8 cellular contexts compared by ENCODE assay signal in the genomic region with DNA sequence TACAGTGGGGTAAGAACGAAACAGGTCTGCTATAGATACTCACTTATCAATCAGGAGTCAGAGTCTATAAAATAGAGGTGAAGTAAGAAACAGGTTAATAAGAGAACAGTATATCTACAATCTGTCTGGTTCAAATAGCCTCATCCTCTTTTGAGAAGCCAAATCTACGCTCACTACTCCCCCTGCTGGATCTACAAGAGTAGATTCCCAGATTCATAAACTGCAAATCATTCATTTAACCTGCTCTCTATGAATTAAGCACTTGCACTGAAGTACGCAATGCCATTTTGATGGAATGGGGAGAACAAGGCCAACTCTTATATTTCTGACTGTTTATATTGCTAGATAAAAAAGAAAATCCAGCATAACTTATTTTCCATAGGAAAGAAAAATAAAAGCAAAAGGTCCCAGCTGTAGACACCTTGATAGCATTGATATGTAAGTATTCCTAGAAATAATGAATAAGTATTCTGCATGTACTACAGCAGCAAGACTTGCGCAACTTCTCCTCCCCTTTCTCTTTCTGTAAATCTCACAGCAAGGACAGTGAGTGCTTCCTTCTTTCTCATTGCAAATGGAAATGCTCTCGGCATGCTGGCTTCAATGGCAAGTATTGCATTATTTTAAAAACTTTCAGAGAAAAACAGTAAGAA.
DNase-seq lines count a peak whose midpoint lies in the region; ATAC-seq and TF ChIP-seq lines count a peak whose summit lies in the region.

No MANE protein-coding gene starts in this region.

- peak; percentile 68 for TF ChIP-seq CTCF in NB4 (IDR thresholded peaks at IDR 0.05; ENCODE audit: low read depth, low read length)
- TF ChIP-seq CTCF in SU-DHL-6 (IDR thresholded peaks at IDR 0.05; ENCODE audit: insufficient read depth, low read length, poor library complexity, severe bottlenecking): peak; percentile 47
- peak in 3 of 4 experiments; percentile 19 to 48 (median 20) for TF ChIP-seq CTCF in gastroesophageal sphincter (IDR thresholded peaks at IDR 0.05)
- TF ChIP-seq CTCF in retinal pigment epithelial cell (conservative IDR thresholded peaks at IDR 0.05; ENCODE audit: low read depth, low read length): peak; percentile 81

- H3K36me3 ChIP-seq in SU-DHL-6 (ENCODE audit: low read length) (no peaks in the 10 kb centered on the region), gastroesophageal sphincter (no peaks in the 10 kb centered on the region)

- 26 to 28% methylated on average over 5 of the region's 5 CpGs for WGBS in gastroesophageal sphincter (ENCODE audit: low coverage in 1 of 2), 2 donors

- H3K4me1 ChIP-seq in gastroesophageal sphincter: no peaks in the 10 kb centered on the region

- H3K4me2 ChIP-seq in SU-DHL-6 (ENCODE audit: low read depth, low read length, poor library complexity, severe bottlenecking): no peak overlapping the region

- H3K27me3 ChIP-seq in SU-DHL-6 (ENCODE audit: low read length) (no peaks in the 10 kb centered on the region), gastroesophageal sphincter (peaks cover 17% of the 10 kb centered on the region)

- TF ChIP-seq POLR2A in NB4 (IDR thresholded peaks at IDR 0.05; ENCODE audit: extremely low read depth, insufficient read length) (no peak), gastroesophageal sphincter (IDR thresholded peaks at IDR 0.05) (no peak)

- H3K79me2 ChIP-seq in SU-DHL-6 (ENCODE audit: insufficient read depth, low read length): no peaks in the 10 kb centered on the region

- H3K9me2 ChIP-seq in SU-DHL-6 (replicated peaks; ENCODE audit: insufficient read depth, low read length): no peaks in the 10 kb centered on the region

- no peak overlapping the region for H2AFZ ChIP-seq in SU-DHL-6 (ENCODE audit: low read depth, low read length, severe bottlenecking)

- H3K4me3 ChIP-seq in NB4 (ENCODE audit: low read depth, low read length): no peak overlapping the region
- no peak overlapping the region for H3K4me3 ChIP-seq in SU-DHL-6 (ENCODE audit: insufficient read depth, low read length, poor library complexity, severe bottlenecking)
- no peak overlapping the region for H3K4me3 ChIP-seq in gastroesophageal sphincter
- H3K4me3 ChIP-seq in retinal pigment epithelial cell (ENCODE audit: low read length): no peak overlapping the region

- no peaks in the 10 kb centered on the region for H3F3A ChIP-seq in SU-DHL-6 (ENCODE audit: insufficient read depth)

- no peak overlapping the region for H3K9ac ChIP-seq in SU-DHL-6 (ENCODE audit: low read length)

- TF ChIP-seq EP300 in gastroesophageal sphincter (IDR thresholded peaks at IDR 0.05): no peak

- H4K20me1 ChIP-seq in SU-DHL-6 (ENCODE audit: low read depth, low read length): 0 out of 2 replicates have a peak, but pooled peaks cover 4% of the 10 kb centered on the region

- H3K9me3 ChIP-seq in SU-DHL-6 (ENCODE audit: insufficient read depth, low read length): no peaks in the 10 kb centered on the region
- no peaks in the 10 kb centered on the region for H3K9me3 ChIP-seq in gastroesophageal sphincter

- ATAC-seq in GM18498 (IDR thresholded peaks at IDR 0.05; ENCODE audit: unreplicated experiment) (peak; percentile 77), HG02678 (IDR thresholded peaks at IDR 0.05; ENCODE audit: unreplicated experiment) (peak; percentile 86), gastroesophageal sphincter (no peak)

- H3K27ac ChIP-seq in SU-DHL-6 (ENCODE audit: low read depth, low read length) (no peak overlapping the region), gastroesophageal sphincter (no peak overlapping the region)

- DNase-seq in Ammon's horn (ENCODE audit: low spot score) (peak; percentile 76), NB4 (ENCODE audit: low read depth) (peak; percentile 70), retinal pigment epithelial cell (ENCODE audit: low read depth) (no peak)
- DNase-seq in stimulated activated CD4-positive, alpha-beta T cell treated with anti-CD3 and anti-CD28 coated beads, Interleukin-12 subunit alpha, Interleukin-12 subunit beta, amount 100 ng/mL, for 4 hours: no peak

Comparison
In these comparisons a context has a peak if more than half of its experiments do, and no peak if none do; other contexts are left out.
1. DNase-seq: peak in Ammon's horn (single experiment) and NB4 (single experiment); none in retinal pigment epithelial cell (single experiment) and stimulated activated CD4-positive, alpha-beta T cell treated with anti-CD3 and anti-CD28 coated beads, Interleukin-12 subunit alpha, Interleukin-12 subunit beta, amount 100 ng/mL, for 4 hours (single experiment).
2. CTCF ChIP-seq: peak in every context shown above with its lines; median percentile 81 in retinal pigment epithelial cell; 68 in NB4; 47 in SU-DHL-6; 20 in gastroesophageal sphincter.